ENCODE assay signal across 24 cellular contexts in genomic region chr2:172345951-172346555, GRCh38.
"Had no signal": no experiment of that assay in that cellular context is flagged by ENCODE, and none has a peak within 500 bp of the region (broad histone marks: within the 10 kb centered on the region; RNA-seq: fewer than 3 reads in every experiment).

No MANE protein-coding gene starts in this region.

- H3K27ac Mint-ChIP-seq: activated B cell treated with CpG ODN at 0.5 μM for 24 hours; activated naive CD8-positive, alpha-beta T cell treated with anti-CD3 and anti-CD28 coated beads for 36 hours; activated T-helper 2 cell treated with anti-CD3 and anti-CD28 coated beads, Interferon-gamma antibody, Interleukin-2, Interleukin-4, amounts not matched to agents 10 μg/mL and 5 μg/mL and 100 μg/mL, durations not matched to agents 14 hours and 24 hours and 36 hours; effector memory CD8-positive, alpha-beta T cell; memory B cell; nephron; stimulated activated naive CD8-positive, alpha-beta T cell treated with anti-CD3 and anti-CD28 coated beads, Interleukin-15, Interleukin-2, amounts not matched to agents 100 ng/mL and 50 ng/mL, for 24 hours had no signal

- H3K4me3 ChIP-seq: breast epithelium, dorsolateral prefrontal cortex, esophagus muscularis mucosa, heart left ventricle, pancreas, thyroid gland had no signal

- H3K4me3 Mint-ChIP-seq: activated B cell treated with CpG ODN at 0.5 μM for 24 hours; activated naive CD8-positive, alpha-beta T cell treated with anti-CD3 and anti-CD28 coated beads for 36 hours; activated T-cell treated with anti-CD3 and anti-CD28 coated beads, Interleukin-2, amount 50 U/mL, for 4 hours; central memory CD8-positive, alpha-beta T cell; effector memory CD8-positive, alpha-beta T cell; memory B cell; nephron; stimulated activated naive CD8-positive, alpha-beta T cell treated with anti-CD3 and anti-CD28 coated beads, Interleukin-15, Interleukin-2, amounts not matched to agents 100 ng/mL and 50 ng/mL, for 24 hours had no signal

- H3K4me1 Mint-ChIP-seq: activated B cell treated with CpG ODN at 0.5 μM for 24 hours, memory B cell had no signal

- ATAC-seq: activated T-cell treated with anti-CD3 and anti-CD28 coated beads, Interleukin-2, amount 50 U/mL, for 4 hours; effector memory CD8-positive, alpha-beta T cell; heart left ventricle; left cardiac atrium; pancreas; right cardiac atrium had no signal

- DNase-seq: activated B cell treated with CpG ODN at 0.5 μM for 24 hours; activated CD4-positive, alpha-beta T cell treated with anti-CD3 and anti-CD28 coated beads for 4 hours; activated CD4-positive, alpha-beta T cell treated with anti-CD3 and anti-CD28 coated beads, Interleukin-2, amount 50 U/mL, for 48 hours; activated CD8-positive, alpha-beta memory T cell treated with anti-CD3 and anti-CD28 coated beads, Interleukin-2, amount 50 U/mL, for 48 hours; activated naive CD4-positive, alpha-beta T cell; activated naive CD8-positive, alpha-beta T cell treated with anti-CD3 and anti-CD28 coated beads for 36 hours; activated T-cell treated with anti-CD3 and anti-CD28 coated beads, Interleukin-2, amount 50 U/mL, for 4 hours; dorsolateral prefrontal cortex; effector memory CD8-positive, alpha-beta T cell; heart left ventricle; left cardiac atrium; pancreas; right cardiac atrium; stimulated activated CD4-positive, alpha-beta T cell treated with anti-CD3 and anti-CD28 coated beads, Interleukin-12 subunit alpha, Interleukin-12 subunit beta, amount 100 ng/mL, for 4 hours; stimulated activated CD4-positive, alpha-beta T cell treated with anti-CD3 and anti-CD28 coated beads, Interleukin-4, amount 100 ng/mL, for 4 hours; substantia nigra; thyroid gland had no signal

- H3K27me3 Mint-ChIP-seq: activated naive CD8-positive, alpha-beta T cell treated with anti-CD3 and anti-CD28 coated beads for 36 hours; stimulated activated naive CD8-positive, alpha-beta T cell treated with anti-CD3 and anti-CD28 coated beads, Interleukin-15, Interleukin-2, amounts not matched to agents 100 ng/mL and 50 ng/mL, for 24 hours had no signal

- H3K9me3 Mint-ChIP-seq: central memory CD8-positive, alpha-beta T cell had no signal
